In genomic region chr13:110173247-110173818, GRCh38 we compare ENCODE assay signal across 27 cellular contexts.
DNase-seq lines count a peak whose midpoint lies in the region; ATAC-seq and TF ChIP-seq lines count a peak whose summit lies in the region.
"Had no signal": no experiment of that assay in that cellular context is flagged by ENCODE, and none has a peak within 500 bp of the region (broad histone marks: within the 10 kb centered on the region; RNA-seq: fewer than 3 reads in every experiment).

No MANE protein-coding gene starts in this region.

- no peaks in the 10 kb centered on the region for H3K36me3 Mint-ChIP-seq in activated T-helper 2 cell treated with anti-CD3 and anti-CD28 coated beads, Interferon-gamma antibody, Interleukin-2, Interleukin-4, amounts not matched to agents 10 μg/mL and 5 μg/mL and 100 μg/mL, durations not matched to agents 14 hours and 24 hours and 36 hours (ENCODE audit: low read depth)
- H3K36me3 Mint-ChIP-seq: activated naive CD4-positive, alpha-beta T cell treated with anti-CD3 and anti-CD28 coated beads, Interleukin-2, amount 10 ng/mL, durations not matched to agents 7 days and 5 days had no signal

- no peak overlapping the region for H3K4me3 ChIP-seq in epithelial cell of esophagus (ENCODE audit: low read length)
- H3K4me3 ChIP-seq in upper lobe of right lung, result no peak overlapping the region
- H3K4me3 ChIP-seq: cardiac muscle cell, lung, ovary, stomach, tibial artery had no signal

- H3K4me1 Mint-ChIP-seq in activated T-helper 2 cell treated with anti-CD3 and anti-CD28 coated beads, Interferon-gamma antibody, Interleukin-2, Interleukin-4, amounts not matched to agents 10 μg/mL and 5 μg/mL and 100 μg/mL, durations not matched to agents 14 hours and 24 hours and 36 hours (ENCODE audit: low read depth), result no peaks in the 10 kb centered on the region
- H3K4me1 Mint-ChIP-seq: activated naive CD4-positive, alpha-beta T cell treated with anti-CD3 and anti-CD28 coated beads, Interleukin-2, amount 10 ng/mL, durations not matched to agents 7 days and 5 days; nephron progenitor cell had no signal

- H3K27me3 Mint-ChIP-seq in activated T-helper 2 cell treated with anti-CD3 and anti-CD28 coated beads, Interferon-gamma antibody, Interleukin-2, Interleukin-4, amounts not matched to agents 10 μg/mL and 5 μg/mL and 100 μg/mL, durations not matched to agents 14 hours and 24 hours and 36 hours (ENCODE audit: low read depth), result no peaks in the 10 kb centered on the region
- H3K27me3 Mint-ChIP-seq: activated naive CD4-positive, alpha-beta T cell treated with anti-CD3 and anti-CD28 coated beads, Interleukin-2, amount 10 ng/mL, durations not matched to agents 7 days and 5 days; dendritic cell treated with granulocyte-macrophage colony-stimulating factor and Interleukin-4, amounts not matched to agents 40 ng/mL and 50 ng/mL, for 4 days had no signal

- H3K27ac Mint-ChIP-seq in activated T-helper 2 cell treated with anti-CD3 and anti-CD28 coated beads, Interferon-gamma antibody, Interleukin-2, Interleukin-4, amounts not matched to agents 10 μg/mL and 5 μg/mL and 100 μg/mL, durations not matched to agents 14 hours and 24 hours and 36 hours, result no peak overlapping the region
- H3K27ac Mint-ChIP-seq: activated naive CD4-positive, alpha-beta T cell treated with anti-CD3 and anti-CD28 coated beads, Interleukin-2, amount 10 ng/mL, durations not matched to agents 7 days and 5 days; dendritic cell treated with granulocyte-macrophage colony-stimulating factor and Interleukin-4, amounts not matched to agents 40 ng/mL and 50 ng/mL, for 4 days; nephron progenitor cell had no signal

- H3K9me3 ChIP-seq in upper lobe of right lung, result no peaks in the 10 kb centered on the region
- H3K9me3 ChIP-seq: tibial artery had no signal

- no peak overlapping the region for H3K27ac ChIP-seq in upper lobe of right lung
- H3K27ac ChIP-seq: cardiac muscle cell, epithelial cell of prostate, KMS-11, ovary, stomach had no signal

- intact Hi-C loops in upper lobe of right lung (cut with DNase I), result no loop called here
- intact Hi-C loops in activated T-helper 2 cell treated with anti-CD3 and anti-CD28 coated beads, Interferon-gamma antibody, Interleukin-2, Interleukin-4, amounts not matched to agents 10 μg/mL and 5 μg/mL and 100 μg/mL, durations not matched to agents 14 hours and 24 hours and 36 hours (cut with micrococcal nuclease), result no loop called here

- peaks cover 3% of the 10 kb centered on the region for H3K9me3 Mint-ChIP-seq in activated T-helper 2 cell treated with anti-CD3 and anti-CD28 coated beads, Interferon-gamma antibody, Interleukin-2, Interleukin-4, amounts not matched to agents 10 μg/mL and 5 μg/mL and 100 μg/mL, durations not matched to agents 14 hours and 24 hours and 36 hours

- TF ChIP-seq CTCF in epithelial cell of esophagus (IDR thresholded peaks at IDR 0.05; ENCODE audit: insufficient read depth, low read depth, low read length, missing control alignments) (no peak), upper lobe of right lung (IDR thresholded peaks at IDR 0.05) (no peak)

- DNase-seq in NOMO-1 treated with DMSO at 0.1 percent for 48 hours (lab: John Stamatoyannopoulos, UW; ENCODE audit: unreplicated experiment) (peak; percentile 63), NOMO-1 treated with dmso at 0.1 percent for 144 hours (lab: John Stamatoyannopoulos, UW; ENCODE audit: unreplicated experiment) (no peak), amniotic epithelial cell (ENCODE audit: low read depth) (peak; percentile 18), epithelial cell of esophagus (ENCODE audit: low read depth) (peak; percentile 19), renal cortical epithelial cell (ENCODE audit: low read depth) (peak; percentile 71), upper lobe of right lung (no peak)
- DNase-seq in activated T-helper 2 cell treated with anti-CD3 and anti-CD28 coated beads, Interferon-gamma antibody, Interleukin-2, Interleukin-4, amounts not matched to agents 10 μg/mL and 5 μg/mL and 100 μg/mL, durations not matched to agents 14 hours and 24 hours and 36 hours (ENCODE audit: low spot score), result no peak
- DNase-seq: activated CD4-positive, alpha-beta T cell treated with anti-CD3 and anti-CD28 coated beads, Interleukin-2, amount 50 U/mL, for 1 hour; activated naive CD4-positive, alpha-beta T cell treated with anti-CD3 and anti-CD28 coated beads, Interleukin-2, amount 10 ng/mL, durations not matched to agents 7 days and 5 days; amniotic stem cell; head of caudate nucleus; NCI-H146; NCI-H2107; NCI-H446 treated with DMSO at 0.1 percent for 48 hours; nephron progenitor cell; ovary; Right ventricle myocardium superior; small intestine; stimulated activated CD4-positive, alpha-beta T cell treated with anti-CD3 and anti-CD28 coated beads, Interleukin-1b, Interleukin-23, amount 100 ng/mL, for 48 hours; stomach; tibial artery had no signal

- no peaks in the 10 kb centered on the region for H3K27me3 ChIP-seq in upper lobe of right lung
- H3K27me3 ChIP-seq: cardiac muscle cell, ovary, stomach, tibial artery had no signal

- ATAC-seq in upper lobe of right lung (no peak), HG03520 (IDR thresholded peaks at IDR 0.05; ENCODE audit: unreplicated experiment) (no peak)

- no peak overlapping the region for H3K4me3 Mint-ChIP-seq in activated T-helper 2 cell treated with anti-CD3 and anti-CD28 coated beads, Interferon-gamma antibody, Interleukin-2, Interleukin-4, amounts not matched to agents 10 μg/mL and 5 μg/mL and 100 μg/mL, durations not matched to agents 14 hours and 24 hours and 36 hours (ENCODE audit: low read depth)
- H3K4me3 Mint-ChIP-seq: activated naive CD4-positive, alpha-beta T cell treated with anti-CD3 and anti-CD28 coated beads, Interleukin-2, amount 10 ng/mL, durations not matched to agents 7 days and 5 days; dendritic cell treated with granulocyte-macrophage colony-stimulating factor and Interleukin-4, amounts not matched to agents 40 ng/mL and 50 ng/mL, for 4 days; nephron progenitor cell had no signal

- H3K36me3 ChIP-seq in upper lobe of right lung, result peaks cover 78% of the 10 kb centered on the region
- H3K36me3 ChIP-seq: ovary had no signal

- H3K4me1 ChIP-seq in upper lobe of right lung, result no peaks in the 10 kb centered on the region
- H3K4me1 ChIP-seq: stomach had no signal

Comparison
In these comparisons a context has a peak if more than half of its experiments do, and no peak if none do; other contexts are left out.
1. DNase-seq: peak in NOMO-1 treated with DMSO at 0.1 percent for 48 hours (single experiment), amniotic epithelial cell (single experiment), epithelial cell of esophagus (single experiment) and renal cortical epithelial cell (single experiment); none in NOMO-1 treated with dmso at 0.1 percent for 144 hours (single experiment), upper lobe of right lung (single experiment) and activated T-helper 2 cell treated with anti-CD3 and anti-CD28 coated beads, Interferon-gamma antibody, Interleukin-2, Interleukin-4, amounts not matched to agents 10 μg/mL and 5 μg/mL and 100 μg/mL, durations not matched to agents 14 hours and 24 hours and 36 hours (single experiment).